Comparison of ENCODE assay signal across 8 cellular contexts in the genomic region with DNA sequence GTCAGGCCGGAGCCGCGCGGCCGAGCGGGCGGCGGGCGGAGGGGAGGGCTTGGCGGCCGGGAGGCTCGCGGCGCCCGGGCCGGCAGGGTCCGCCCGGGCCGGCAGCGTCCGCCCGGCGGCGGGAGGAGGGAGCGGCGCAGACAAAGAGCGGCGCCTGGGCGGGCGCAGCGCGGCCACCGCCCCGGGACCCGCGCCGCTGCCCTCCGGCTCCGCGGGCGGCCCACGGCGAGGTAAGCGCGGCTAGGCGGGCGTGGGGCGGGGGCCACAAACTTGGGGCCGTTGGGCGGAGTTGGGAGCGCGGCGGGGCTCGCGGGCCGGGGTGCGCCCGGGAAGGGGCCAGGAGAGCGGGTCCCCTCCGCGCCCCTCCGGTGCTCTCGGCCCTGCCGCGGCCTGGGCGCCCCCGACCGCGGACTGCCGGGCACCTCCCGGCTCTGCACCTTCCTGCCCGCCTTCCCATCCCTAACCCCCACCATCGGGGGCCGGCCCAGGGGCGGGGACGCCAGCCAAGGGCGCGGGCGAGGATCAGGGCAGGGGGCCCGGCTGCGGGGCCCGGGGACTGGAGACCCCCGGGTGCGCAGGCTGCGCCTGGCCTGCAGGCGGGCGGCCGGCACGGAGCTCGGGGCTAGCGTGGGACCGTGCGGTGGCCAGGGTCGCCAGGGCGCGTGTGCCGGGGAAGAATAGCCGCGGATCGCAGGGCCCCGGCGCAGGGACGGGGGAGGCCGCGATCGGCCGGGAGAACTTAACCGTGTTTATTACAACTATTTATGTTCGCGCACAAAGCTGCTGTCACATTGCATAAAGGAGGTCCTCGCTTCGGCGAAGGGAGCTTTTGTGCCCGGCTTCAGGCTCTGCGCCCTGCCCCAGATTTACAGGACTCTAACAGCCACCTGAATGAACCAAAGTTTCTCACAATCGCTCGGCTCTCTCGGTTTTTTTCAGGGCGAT. TPM values are rescaled to one million over a fixed set of nuclear protein-coding genes. Genes with fewer than 3 reads are reported as not detected.
DNase-seq lines count a peak whose midpoint lies in the region; ATAC-seq and TF ChIP-seq lines count a peak whose summit lies in the region.

A gene (plus strand): TSS at position 4 of the 945 bp plus-strand sequence. CDS start 110,152 bp downstream, outside the sequence.

- H3K4me3 Mint-ChIP-seq in IgD-negative memory B cell, result peak within 1 kb of the TSS; percentile 89 to 98 (median 96)
- H3K4me3 Mint-ChIP-seq in activated T-cell treated with anti-CD3 and anti-CD28 coated beads, Interleukin-2, amount 50 U/mL, for 72 hours, result peak within 1 kb of the TSS; percentile 95 to 96
- peak within 1 kb of the TSS; percentile 95 for H3K4me3 Mint-ChIP-seq in natural killer cell

- no peaks in the 10 kb centered on the region for H3K9me3 Mint-ChIP-seq in IgD-negative memory B cell
- peaks cover 0 to 2% of the 10 kb centered on the region in 2 donors for H3K9me3 Mint-ChIP-seq in activated T-cell treated with anti-CD3 and anti-CD28 coated beads, Interleukin-2, amount 50 U/mL, for 72 hours
- H3K9me3 Mint-ChIP-seq in natural killer cell, result no peaks in the 10 kb centered on the region

- H3K27me3 Mint-ChIP-seq in IgD-negative memory B cell (no peaks in the 10 kb centered on the region), natural killer cell (ENCODE audit: low read depth in 2 of 2) (no peaks in the 10 kb centered on the region)
- H3K27me3 Mint-ChIP-seq in activated T-cell treated with anti-CD3 and anti-CD28 coated beads, Interleukin-2, amount 50 U/mL, for 72 hours (ENCODE audit: low read depth), result no peaks in the 10 kb centered on the region

- H3K27ac Mint-ChIP-seq in IgD-negative memory B cell, result peak within 1 kb of the TSS; percentile 87 to 95 (median 87)
- H3K27ac Mint-ChIP-seq in activated T-cell treated with anti-CD3 and anti-CD28 coated beads, Interleukin-2, amount 50 U/mL, for 72 hours, result peak within 1 kb of the TSS; percentile 99
- H3K27ac Mint-ChIP-seq in natural killer cell, result peak within 1 kb of the TSS; percentile 91 to 95

- intact Hi-C loops in natural killer cell (cut with micrococcal nuclease), result no loop called here

- DNase-seq in NCI-H1417 (lab: John Stamatoyannopoulos, UW), result peak; percentile 42 to 79 (median 76)
- DNase-seq in NCI-H1417 treated with DMSO at 0.1 percent for 48 hours (lab: John Stamatoyannopoulos, UW), result no peak
- DNase-seq in activated T-cell treated with anti-CD3 and anti-CD28 coated beads, Interleukin-2, amount 50 U/mL, for 72 hours, result peak in 1 of 2 donors; percentile 40
- DNase-seq in fibroblast of mammary gland (ENCODE audit: low read depth), result no peak
- peak; percentile 32 for DNase-seq in natural killer cell
- no peak for DNase-seq in amniotic stem cell (lab: John Stamatoyannopoulos, UW)

- peak within 1 kb of the TSS; percentile 66 for H3K4me3 ChIP-seq in fibroblast of mammary gland (ENCODE audit: control insufficient read depth, low read depth, low read length)

- H3K36me3 Mint-ChIP-seq in IgD-negative memory B cell, result no peaks in the 10 kb centered on the region
- peaks cover 32 to 37% of the 10 kb centered on the region in 2 donors for H3K36me3 Mint-ChIP-seq in activated T-cell treated with anti-CD3 and anti-CD28 coated beads, Interleukin-2, amount 50 U/mL, for 72 hours (ENCODE audit: insufficient read depth in 2 of 2)
- no peaks in the 10 kb centered on the region for H3K36me3 Mint-ChIP-seq in natural killer cell

- ATAC-seq in GM21619 (IDR thresholded peaks at IDR 0.05; ENCODE audit: unreplicated experiment), result peak; percentile 9
- ATAC-seq in activated T-cell treated with anti-CD3 and anti-CD28 coated beads, Interleukin-2, amount 50 U/mL, for 72 hours (replicated peaks in 1 of 2), result peak in 1 of 2 donors; percentile 3
- ATAC-seq in natural killer cell, result peak; percentile 37 to 55 (median 55)

- peaks cover 34 to 62% (median 53%) of the 10 kb centered on the region in 3 donors for H3K4me1 Mint-ChIP-seq in IgD-negative memory B cell
- peaks cover 75% of the 10 kb centered on the region for H3K4me1 Mint-ChIP-seq in activated T-cell treated with anti-CD3 and anti-CD28 coated beads, Interleukin-2, amount 50 U/mL, for 72 hours (ENCODE audit: low read depth)
- peaks cover 61 to 67% of the 10 kb centered on the region in 2 donors for H3K4me1 Mint-ChIP-seq in natural killer cell

- TF ChIP-seq CTCF in fibroblast of mammary gland (conservative IDR thresholded peaks at IDR 0.05; ENCODE audit: control insufficient read depth, insufficient read depth, low read depth, low read length) (no peak), natural killer cell (IDR thresholded peaks at IDR 0.05) (no peak)

RNA-seq across cellular contexts. Expression of the gene that starts here (rescaled TPM):
- polyA plus RNA-seq in IgD-negative memory B cell, result 19.6 TPM
- total RNA-seq in activated T-cell treated with anti-CD3 and anti-CD28 coated beads, Interleukin-2, amount 50 U/mL, for 72 hours, result 100 to 1,000 TPM; 159 to 161 TPM
- total RNA-seq in natural killer cell, result 10 to 100 TPM; 34.1 to 50.8 (median 43.0) TPM

Comparison
In these comparisons a context has a peak if more than half of its experiments do, and no peak if none do; other contexts are left out.
1. DNase-seq: peak in NCI-H1417 (3 of 3) and natural killer cell (single experiment); none in NCI-H1417 treated with DMSO at 0.1 percent for 48 hours (single experiment), fibroblast of mammary gland (single experiment) and amniotic stem cell (single experiment).
2. Peak in every context shown above with its lines, with median percentiles within 50 percentile points of each other: H3K27ac Mint-ChIP-seq and H3K4me3 Mint-ChIP-seq.